Comparison of ENCODE assay signal across 18 cellular contexts in genomic region chr12:31991815-31992214, GRCh38. TPM values are rescaled to one million over a fixed set of nuclear protein-coding genes. Genes with fewer than 3 reads are reported as not detected.
DNase-seq lines count a peak whose midpoint lies in the region; ATAC-seq and TF ChIP-seq lines count a peak whose summit lies in the region.
"Had no signal": no experiment of that assay in that cellular context is flagged by ENCODE, and none has a peak within 500 bp of the region (broad histone marks: within the 10 kb centered on the region; RNA-seq: fewer than 3 reads in every experiment).

No MANE protein-coding gene starts in this region.

- H3K9me3 Mint-ChIP-seq in CD8-positive, alpha-beta T cell = peaks cover 14% of the 10 kb centered on the region
- H3K9me3 Mint-ChIP-seq in activated CD4-positive, alpha-beta memory T cell treated with anti-CD3 and anti-CD28 coated beads for 36 hours = peaks cover 20% of the 10 kb centered on the region
- no peaks in the 10 kb centered on the region for H3K9me3 Mint-ChIP-seq in memory B cell
- peaks cover 0 to 39% (median 26%) of the 10 kb centered on the region in 8 donors for H3K9me3 Mint-ChIP-seq in CD4-positive, alpha-beta memory T cell

- no peaks in the 10 kb centered on the region for H3K27me3 Mint-ChIP-seq in CD8-positive, alpha-beta T cell (ENCODE audit: low read depth)
- no peaks in the 10 kb centered on the region for H3K27me3 Mint-ChIP-seq in activated CD4-positive, alpha-beta memory T cell treated with anti-CD3 and anti-CD28 coated beads for 36 hours
- H3K27me3 Mint-ChIP-seq in memory B cell = no peaks in the 10 kb centered on the region
- H3K27me3 Mint-ChIP-seq in CD4-positive, alpha-beta memory T cell = no peaks in the 10 kb centered on the region

- intact Hi-C loops in CD8-positive, alpha-beta T cell (cut with DNase I, micrococcal nuclease) = no loop called here
- intact Hi-C loops in activated CD4-positive, alpha-beta memory T cell treated with anti-CD3 and anti-CD28 coated beads for 36 hours (cut with micrococcal nuclease) = loop anchor here (1.0 to 5.0 kb wide), 3 partner anchors 25 to 35 kb away; partner anchors contain the start of gene RESF1
- intact Hi-C loops in CD4-positive, alpha-beta memory T cell (cut with micrococcal nuclease) = loop anchor here (5.0 kb wide), 1 partner anchor 310 kb away; no protein-coding TSS in a partner anchor

- no peak overlapping the region for H3K4me3 ChIP-seq in CD8-positive, alpha-beta T cell (ENCODE audit: low read depth, low read length)
- no peak overlapping the region for H3K4me3 ChIP-seq in CD4-positive, alpha-beta memory T cell (ENCODE audit: low read length in 2 of 2)
- H3K4me3 ChIP-seq: coronary artery, SJSA1, suprapubic skin had no signal

- no peaks in the 10 kb centered on the region for H3K27me3 ChIP-seq in CD8-positive, alpha-beta T cell (ENCODE audit: insufficient read depth, low read length)
- H3K27me3 ChIP-seq in CD4-positive, alpha-beta memory T cell (ENCODE audit: insufficient read depth, low read length) = no peaks in the 10 kb centered on the region
- H3K27me3 ChIP-seq: SJSA1, suprapubic skin had no signal

- POLR2A ChIA-PET in CD8-positive, alpha-beta T cell (lab: Charles Lee) = interaction anchor here (0.6 to 2.8 kb wide), 4 partner anchors 8 to 265 kb away, joined by 3 to 13 read pairs (median 3); no protein-coding TSS in a partner anchor
- POLR2A ChIA-PET in activated CD4-positive, alpha-beta memory T cell treated with anti-CD3 and anti-CD28 coated beads for 36 hours (lab: Charles Lee) = interaction anchor here (0.6 kb wide), 1 partner anchor 292 kb away, joined by 3 read pairs; no protein-coding TSS in a partner anchor
- POLR2A ChIA-PET in CD4-positive, alpha-beta memory T cell (lab: Charles Lee; ENCODE audit: partially characterized antibody) = interaction anchor here (0.6 to 1.7 kb wide), 10 partner anchors 11 to 263 kb away, joined by 3 to 6 read pairs (median 4); partner anchors contain the start of gene AMN1

- ATAC-seq in CD8-positive, alpha-beta T cell = no peak
- peak; percentile 77 for ATAC-seq in GM18870 (IDR thresholded peaks at IDR 0.05; ENCODE audit: unreplicated experiment)
- ATAC-seq in memory B cell (ENCODE audit: low read depth) = no peak
- no peak for ATAC-seq in HG03196 (IDR thresholded peaks at IDR 0.05; ENCODE audit: unreplicated experiment)
- ATAC-seq in SK-N-SH treated with all-trans-retinoic acid at 6 μM for 48 hours = no peak
- ATAC-seq: esophagus mucosa, left colon had no signal

- no peak overlapping the region for H3K4me3 Mint-ChIP-seq in CD8-positive, alpha-beta T cell
- H3K4me3 Mint-ChIP-seq in activated CD4-positive, alpha-beta memory T cell treated with anti-CD3 and anti-CD28 coated beads for 36 hours = no peak overlapping the region
- H3K4me3 Mint-ChIP-seq in memory B cell = no peak overlapping the region
- peak overlapping the region in 1 of 8 donors; percentile 31 for H3K4me3 Mint-ChIP-seq in CD4-positive, alpha-beta memory T cell

- H3K4me1 Mint-ChIP-seq in CD8-positive, alpha-beta T cell (ENCODE audit: low read depth) = peaks cover 21% of the 10 kb centered on the region
- peaks cover 36% of the 10 kb centered on the region for H3K4me1 Mint-ChIP-seq in activated CD4-positive, alpha-beta memory T cell treated with anti-CD3 and anti-CD28 coated beads for 36 hours (ENCODE audit: low read depth)
- peaks cover 9% of the 10 kb centered on the region for H3K4me1 Mint-ChIP-seq in memory B cell
- peaks cover 6 to 13% (median 8%) of the 10 kb centered on the region in 4 donors for H3K4me1 Mint-ChIP-seq in CD4-positive, alpha-beta memory T cell

- H3K9me3 ChIP-seq in CD8-positive, alpha-beta T cell (ENCODE audit: low read length) = peaks cover 4% of the 10 kb centered on the region
- H3K9me3 ChIP-seq in CD4-positive, alpha-beta memory T cell (ENCODE audit: control insufficient read depth in 1 of 2, low read length in 2 of 2) = no peaks in the 10 kb centered on the region
- H3K9me3 ChIP-seq: SJSA1, suprapubic skin had no signal

- no peak overlapping the region for H3K27ac ChIP-seq in CD8-positive, alpha-beta T cell (ENCODE audit: low read depth, low read length)
- no peak overlapping the region for H3K27ac ChIP-seq in CD4-positive, alpha-beta memory T cell (ENCODE audit: low read depth, low read length)
- H3K27ac ChIP-seq: coronary artery, SJSA1, suprapubic skin had no signal

- no peak for DNase-seq in CD8-positive, alpha-beta T cell
- DNase-seq in activated CD4-positive, alpha-beta memory T cell treated with anti-CD3 and anti-CD28 coated beads for 36 hours = no peak
- DNase-seq in memory B cell (ENCODE audit: low spot score in 2 of 2) (no peak), ureter (ENCODE audit: low spot score) (no peak)
- DNase-seq in CD4-positive, alpha-beta memory T cell = no peak
- DNase-seq: aorta, DMS79, IMR-90, left colon, NCI-H1092 treated with DMSO at 0.1 percent for 48 hours, NCI-H226 had no signal

- H3K36me3 Mint-ChIP-seq in CD8-positive, alpha-beta T cell = peaks cover 81% of the 10 kb centered on the region
- peaks cover 65% of the 10 kb centered on the region for H3K36me3 Mint-ChIP-seq in activated CD4-positive, alpha-beta memory T cell treated with anti-CD3 and anti-CD28 coated beads for 36 hours
- H3K36me3 Mint-ChIP-seq in memory B cell = peaks cover 32% of the 10 kb centered on the region
- H3K36me3 Mint-ChIP-seq in CD4-positive, alpha-beta memory T cell = peaks cover 58 to 69% of the 10 kb centered on the region in 2 donors

- CTCF ChIA-PET in CD8-positive, alpha-beta T cell (lab: Charles Lee) = interaction anchor here (1.1 to 1.5 kb wide), 3 partner anchors 12 to 310 kb away, joined by 3 to 5 read pairs (median 3); partner anchors contain the start of gene BICD1
- CTCF ChIA-PET in activated CD4-positive, alpha-beta memory T cell treated with anti-CD3 and anti-CD28 coated beads for 36 hours (lab: Charles Lee) = interaction anchor here (0.7 to 2.3 kb wide), 3 partner anchors 30 to 310 kb away, joined by 3 to 8 read pairs (median 6); no protein-coding TSS in a partner anchor
- CTCF ChIA-PET in CD4-positive, alpha-beta memory T cell (lab: Charles Lee; ENCODE audit: partially characterized antibody) = interaction anchor here (1.0 to 1.4 kb wide), 3 partner anchors 10 to 69 kb away, joined by 4 to 5 read pairs (median 5); no protein-coding TSS in a partner anchor

- TF ChIP-seq CTCF in CD8-positive, alpha-beta T cell (IDR thresholded peaks at IDR 0.05) = no peak

- H3K27ac Mint-ChIP-seq in CD8-positive, alpha-beta T cell = peak overlapping the region; percentile 38
- H3K27ac Mint-ChIP-seq in activated CD4-positive, alpha-beta memory T cell treated with anti-CD3 and anti-CD28 coated beads for 36 hours = peak overlapping the region; percentile 78
- peak overlapping the region; percentile 72 for H3K27ac Mint-ChIP-seq in memory B cell
- peak overlapping the region in 2 of 7 donors; percentile 23 to 70 for H3K27ac Mint-ChIP-seq in CD4-positive, alpha-beta memory T cell

- no peaks in the 10 kb centered on the region for H3K4me1 ChIP-seq in CD8-positive, alpha-beta T cell (ENCODE audit: insufficient read depth, low read length)
- H3K4me1 ChIP-seq in CD4-positive, alpha-beta memory T cell (ENCODE audit: insufficient read depth, low read length) = no peaks in the 10 kb centered on the region
- H3K4me1 ChIP-seq: SJSA1, suprapubic skin had no signal

- H3K36me3 ChIP-seq in CD8-positive, alpha-beta T cell (ENCODE audit: insufficient read depth, low read length) = peaks cover 43% of the 10 kb centered on the region
- peaks cover 28% of the 10 kb centered on the region for H3K36me3 ChIP-seq in CD4-positive, alpha-beta memory T cell (ENCODE audit: insufficient read depth, low read length)

TF ChIP-seq in SK-N-SH treated with all-trans-retinoic acid at 6 μM for 48 hours, 23 proteins besides CTCF, POLR2A, EP300 and RAD21 (continues in another document):
- no peak for TF ChIP-seq ESRRG (CRISPR knock-in tag; IDR thresholded peaks at IDR 0.05)
- no peak for TF ChIP-seq ZFP3 (CRISPR knock-in tag; IDR thresholded peaks at IDR 0.05)
- TF ChIP-seq CREB5 (CRISPR knock-in tag; IDR thresholded peaks at IDR 0.05; ENCODE audit: low read depth) = no peak
- no peak for TF ChIP-seq ARNTL (CRISPR knock-in tag; IDR thresholded peaks at IDR 0.05; ENCODE audit: borderline replicate concordance, low read depth)
- no peak for TF ChIP-seq GLIS3 (CRISPR knock-in tag; IDR thresholded peaks at IDR 0.05)
- no peak for TF ChIP-seq OSR1 (CRISPR knock-in tag; IDR thresholded peaks at IDR 0.05)
- no peak for TF ChIP-seq PATZ1 (CRISPR knock-in tag; IDR thresholded peaks at IDR 0.05; ENCODE audit: borderline replicate concordance)
- no peak for TF ChIP-seq ZC3H10 (CRISPR knock-in tag; IDR thresholded peaks at IDR 0.05)
- no peak for TF ChIP-seq TCF4 (CRISPR knock-in tag; IDR thresholded peaks at IDR 0.05; ENCODE audit: borderline replicate concordance)
- TF ChIP-seq SNAI2 (CRISPR knock-in tag; IDR thresholded peaks at IDR 0.05) = no peak

RNA-seq across cellular contexts. Expression of gene RESF1, which starts 32.6 kb away (rescaled TPM):
- total RNA-seq in CD8-positive, alpha-beta T cell = 100 to 1,000 TPM; 117 to 119 TPM
- total RNA-seq in activated CD4-positive, alpha-beta memory T cell treated with anti-CD3 and anti-CD28 coated beads for 36 hours = 10 to 100 TPM; 62.4 to 67.0 TPM
- total RNA-seq in CD4-positive, alpha-beta memory T cell = 100 to 1,000 TPM; 539 to 545 TPM
- polyA plus RNA-seq in CD4-positive, alpha-beta memory T cell = 100 to 1,000 TPM in 1 of 2 donors, 10 to 100 TPM in 1; 56.5 to 339 TPM
- total RNA-seq in ureter = 68.1 TPM

Comparison
In these comparisons a context has a peak if more than half of its experiments do, and no peak if none do; other contexts are left out.
1. intact Hi-C loops: an anchor here in activated CD4-positive, alpha-beta memory T cell treated with anti-CD3 and anti-CD28 coated beads for 36 hours (1.0 to 5.0 kb wide) and CD4-positive, alpha-beta memory T cell (5.0 kb wide); none called in CD8-positive, alpha-beta T cell.